1 cellular context compared by ENCODE assay signal in genomic region chr1:34199927-34200326, GRCh38.
TF ChIP-seq lines count a peak whose summit lies in the region.

No MANE protein-coding gene starts in this region.

TF ChIP-seq in IMR-90, 13 proteins besides CTCF, POLR2A, EP300 and RAD21:
- TF ChIP-seq MAFK (IDR thresholded peaks at IDR 0.05; ENCODE audit: low read depth, low read length): no peak
- no peak for TF ChIP-seq CHD1 (IDR thresholded peaks at IDR 0.05; ENCODE audit: low read depth, low read length)
- no peak for TF ChIP-seq CEBPB (IDR thresholded peaks at IDR 0.05; ENCODE audit: low read depth, low read length)
- TF ChIP-seq NFE2L2 (IDR thresholded peaks at IDR 0.05; ENCODE audit: low read depth, low read length): no peak
- TF ChIP-seq USF2 (IDR thresholded peaks at IDR 0.05; ENCODE audit: low read depth, low read length): no peak
- no peak for TF ChIP-seq RFX5 (IDR thresholded peaks at IDR 0.05; ENCODE audit: low read depth, low read length)
- TF ChIP-seq MAZ (IDR thresholded peaks at IDR 0.05; ENCODE audit: borderline replicate concordance, low read depth, low read length): no peak
- no peak for TF ChIP-seq ELK1 (IDR thresholded peaks at IDR 0.05; ENCODE audit: borderline replicate concordance, low read depth, low read length)
- TF ChIP-seq FOS (IDR thresholded peaks at IDR 0.05; ENCODE audit: low read depth, low read length): no peak
- TF ChIP-seq MXI1 (IDR thresholded peaks at IDR 0.05; ENCODE audit: borderline replicate concordance, low read depth, low read length): no peak
- no peak for TF ChIP-seq SMC3 (IDR thresholded peaks at IDR 0.05; ENCODE audit: low read depth, low read length)
- no peak for TF ChIP-seq RCOR1 (IDR thresholded peaks at IDR 0.05; ENCODE audit: insufficient replicate concordance, low read length)
- TF ChIP-seq BHLHE40 (IDR thresholded peaks at IDR 0.05; ENCODE audit: low read depth, low read length): no peak
